ENCODE assay signal across 8 cellular contexts in genomic region chr3:38117748-38118420, GRCh38. TPM values are rescaled to one million over a fixed set of nuclear protein-coding genes. Genes with fewer than 3 reads are reported as not detected.
DNase-seq lines count a peak whose midpoint lies in the region; ATAC-seq and TF ChIP-seq lines count a peak whose summit lies in the region.

No MANE protein-coding gene starts in this region.

- H3K27me3 ChIP-seq in psoas muscle (ENCODE audit: insufficient read depth in 3 of 3, low read length in 2 of 3), result no peaks in the 10 kb centered on the region

- H3K4me1 ChIP-seq in psoas muscle, result no peaks in the 10 kb centered on the region

- intact Hi-C loops in psoas muscle (cut with DNase I), result loop anchor here in 1 of 2 donors (5.0 kb wide), 1 partner anchor 686 kb away; no protein-coding TSS in a partner anchor

- H3K36me3 ChIP-seq in psoas muscle (ENCODE audit: insufficient read depth in 1 of 2, low read depth in 1 of 2), result peaks cover 5 to 34% of the 10 kb centered on the region in 2 donors

- no peaks in the 10 kb centered on the region for H3K9me3 ChIP-seq in psoas muscle

- peak; percentile 54 for TF ChIP-seq CTCF in psoas muscle (IDR thresholded peaks at IDR 0.05)

- DNase-seq in Ammon's horn (ENCODE audit: low spot score), result peak; percentile 63
- peak; percentile 52 for DNase-seq in RPMI7951 (ENCODE audit: low read depth)
- peak; percentile 34 for DNase-seq in activated T-helper 9 cell treated with anti-CD3 and anti-CD28 coated beads, Interleukin-2, amount 50 U/mL, for 16 hours (ENCODE audit: low read depth)
- DNase-seq in glomerular visceral epithelial cell (ENCODE audit: extremely low spot score), result peak; percentile 49
- peak; percentile 61 to 68 for DNase-seq in psoas muscle
- no peak for DNase-seq in cerebellar nuclear complex (lab: John Stamatoyannopoulos, UW)

- no peak overlapping the region for H3K27ac ChIP-seq in psoas muscle

- 59 to 70% (median 59%) methylated on average over 11 of the region's 11 CpGs for WGBS in psoas muscle, 3 donors

- no peak overlapping the region for H3K4me3 ChIP-seq in psoas muscle

- ATAC-seq in GM18867 (IDR thresholded peaks at IDR 0.05; ENCODE audit: unreplicated experiment) (peak; percentile 85), HG03108 (IDR thresholded peaks at IDR 0.05; ENCODE audit: unreplicated experiment) (peak; percentile 71), psoas muscle (peak; percentile 59 to 84 (median 76))

RNA-seq across cellular contexts. Expression of gene ACAA1, which starts 19.0 kb away (rescaled TPM):
- 12.5 and 18.3 TPM in 2 replicates for total RNA-seq in RPMI7951 (2014; rRNA removed; shearing (Covaris generic))
- total RNA-seq in psoas muscle, result 10 to 100 TPM; 34.9 to 48.6 (median 40.7) TPM
- 10 to 100 TPM; 23.6 to 52.2 (median 28.6) TPM for polyA plus RNA-seq in psoas muscle

RNA-seq across cellular contexts. Expression of gene MYD88, which starts 20.6 kb away (rescaled TPM):
- total RNA-seq in RPMI7951 (2014; rRNA removed; shearing (Covaris generic)), result 3.2 and 4.4 TPM in 2 replicates
- total RNA-seq in psoas muscle, result 1 to 10 TPM; 3.8 to 6.0 (median 4.6) TPM
- 1 to 10 TPM; 2.9 to 7.0 (median 3.0) TPM for polyA plus RNA-seq in psoas muscle

RNA-seq across cellular contexts. Expression of gene OXSR1, which starts 47.5 kb away (rescaled TPM):
- 50.9 and 58.8 TPM in 2 replicates for total RNA-seq in RPMI7951 (2014; rRNA removed; shearing (Covaris generic))
- total RNA-seq in psoas muscle, result 10 to 100 TPM; 30.6 to 60.1 (median 47.7) TPM
- polyA plus RNA-seq in psoas muscle, result 10 to 100 TPM; 26.4 to 59.6 (median 47.4) TPM

Comparison
In these comparisons a context has a peak if more than half of its experiments do, and no peak if none do; other contexts are left out.
1. DNase-seq: peak in Ammon's horn (single experiment), RPMI7951 (single experiment), activated T-helper 9 cell treated with anti-CD3 and anti-CD28 coated beads, Interleukin-2, amount 50 U/mL, for 16 hours (single experiment), glomerular visceral epithelial cell (single experiment) and psoas muscle (2 of 2); none in cerebellar nuclear complex (0 of 2).
2. Peak in every context shown above with its lines, with median percentiles within 50 percentile points of each other: ATAC-seq.